Comparison of ENCODE assay signal across 1 cellular context in the genomic region with DNA sequence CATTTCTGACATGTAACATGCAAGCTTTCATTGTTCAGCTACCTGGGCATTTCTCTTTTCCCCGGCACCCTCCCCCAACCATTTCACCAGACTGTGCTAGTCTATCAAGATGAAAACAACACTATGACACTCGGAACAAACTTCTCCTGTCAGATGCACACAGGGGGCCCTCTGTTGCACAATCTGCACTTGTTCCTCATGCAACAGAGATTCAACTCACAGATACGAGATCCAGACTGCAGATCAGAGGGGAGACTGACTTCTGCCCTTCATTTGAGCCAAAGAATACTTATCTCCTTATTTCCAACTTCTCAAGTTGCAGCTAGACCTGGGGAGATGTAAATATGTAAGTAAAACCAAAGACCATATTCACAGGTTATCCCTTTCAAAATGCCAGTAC.
TF ChIP-seq lines count a peak whose summit lies in the region.

No MANE protein-coding gene starts in this region.

TF ChIP-seq in HepG2, 621 proteins besides CTCF, POLR2A, EP300 and RAD21 (continued from another document and continues in another):
- TF ChIP-seq, protein P1, sequence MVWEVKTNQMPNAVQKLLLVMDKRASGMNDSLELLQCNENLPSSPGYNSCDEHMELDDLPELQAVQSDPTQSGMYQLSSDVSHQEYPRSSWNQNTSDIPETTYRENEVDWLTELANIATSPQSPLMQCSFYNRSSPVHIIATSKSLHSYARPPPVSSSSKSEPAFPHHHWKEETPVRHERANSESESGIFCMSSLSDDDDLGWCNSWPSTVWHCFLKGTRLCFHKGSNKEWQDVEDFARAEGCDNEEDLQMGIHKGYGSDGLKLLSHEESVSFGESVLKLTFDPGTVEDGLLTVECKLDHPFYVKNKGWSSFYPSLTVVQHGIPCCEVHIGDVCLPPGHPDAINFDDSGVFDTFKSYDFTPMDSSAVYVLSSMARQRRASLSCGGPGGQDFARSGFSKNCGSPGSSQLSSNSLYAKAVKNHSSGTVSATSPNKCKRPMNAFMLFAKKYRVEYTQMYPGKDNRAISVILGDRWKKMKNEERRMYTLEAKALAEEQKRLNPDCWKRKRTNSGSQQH (CRISPR knock-in tag; IDR thresholded peaks at IDR 0.05; ENCODE audit: low read depth) = peak; percentile 69; the same call in 1 of the 2 replicates
- no peak for TF ChIP-seq NFRKB (IDR thresholded peaks at IDR 0.05)
- no peak for TF ChIP-seq HMG20B (CRISPR knock-in tag; conservative IDR thresholded peaks at IDR 0.05)
- TF ChIP-seq LCORL (IDR thresholded peaks at IDR 0.05) = no peak
- 0 out of 2 replicates have a peak, but pooled peaks have one; percentile 58 for TF ChIP-seq LCORL (CRISPR knock-in tag; IDR thresholded peaks at IDR 0.05)
- TF ChIP-seq, protein P2, sequence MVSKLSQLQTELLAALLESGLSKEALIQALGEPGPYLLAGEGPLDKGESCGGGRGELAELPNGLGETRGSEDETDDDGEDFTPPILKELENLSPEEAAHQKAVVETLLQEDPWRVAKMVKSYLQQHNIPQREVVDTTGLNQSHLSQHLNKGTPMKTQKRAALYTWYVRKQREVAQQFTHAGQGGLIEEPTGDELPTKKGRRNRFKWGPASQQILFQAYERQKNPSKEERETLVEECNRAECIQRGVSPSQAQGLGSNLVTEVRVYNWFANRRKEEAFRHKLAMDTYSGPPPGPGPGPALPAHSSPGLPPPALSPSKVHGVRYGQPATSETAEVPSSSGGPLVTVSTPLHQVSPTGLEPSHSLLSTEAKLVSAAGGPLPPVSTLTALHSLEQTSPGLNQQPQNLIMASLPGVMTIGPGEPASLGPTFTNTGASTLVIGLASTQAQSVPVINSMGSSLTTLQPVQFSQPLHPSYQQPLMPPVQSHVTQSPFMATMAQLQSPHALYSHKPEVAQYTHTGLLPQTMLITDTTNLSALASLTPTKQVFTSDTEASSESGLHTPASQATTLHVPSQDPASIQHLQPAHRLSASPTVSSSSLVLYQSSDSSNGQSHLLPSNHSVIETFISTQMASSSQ (IDR thresholded peaks at IDR 0.05; ENCODE audit: low read depth) = no peak
- TF ChIP-seq, protein P2 (CRISPR knock-in tag; IDR thresholded peaks at IDR 0.05; ENCODE audit: borderline replicate concordance) = no peak
- TF ChIP-seq, protein P3, sequence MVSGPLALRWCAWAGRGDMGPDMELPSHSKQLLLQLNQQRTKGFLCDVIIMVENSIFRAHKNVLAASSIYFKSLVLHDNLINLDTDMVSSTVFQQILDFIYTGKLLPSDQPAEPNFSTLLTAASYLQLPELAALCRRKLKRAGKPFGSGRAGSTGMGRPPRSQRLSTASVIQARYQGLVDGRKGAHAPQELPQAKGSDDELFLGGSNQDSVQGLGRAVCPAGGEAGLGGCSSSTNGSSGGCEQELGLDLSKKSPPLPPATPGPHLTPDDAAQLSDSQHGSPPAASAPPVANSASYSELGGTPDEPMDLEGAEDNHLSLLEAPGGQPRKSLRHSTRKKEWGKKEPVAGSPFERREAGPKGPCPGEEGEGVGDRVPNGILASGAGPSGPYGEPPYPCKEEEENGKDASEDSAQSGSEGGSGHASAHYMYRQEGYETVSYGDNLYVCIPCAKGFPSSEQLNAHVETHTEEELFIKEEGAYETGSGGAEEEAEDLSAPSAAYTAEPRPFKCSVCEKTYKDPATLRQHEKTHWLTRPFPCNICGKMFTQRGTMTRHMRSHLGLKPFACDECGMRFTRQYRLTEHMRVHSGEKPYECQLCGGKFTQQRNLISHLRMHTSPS (CRISPR knock-in tag; IDR thresholded peaks at IDR 0.05; ENCODE audit: low read depth) = no peak
- TF ChIP-seq, protein P4, sequence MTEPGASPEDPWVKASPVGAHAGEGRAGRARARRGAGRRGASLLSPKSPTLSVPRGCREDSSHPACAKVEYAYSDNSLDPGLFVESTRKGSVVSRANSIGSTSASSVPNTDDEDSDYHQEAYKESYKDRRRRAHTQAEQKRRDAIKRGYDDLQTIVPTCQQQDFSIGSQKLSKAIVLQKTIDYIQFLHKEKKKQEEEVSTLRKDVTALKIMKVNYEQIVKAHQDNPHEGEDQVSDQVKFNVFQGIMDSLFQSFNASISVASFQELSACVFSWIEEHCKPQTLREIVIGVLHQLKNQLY (CRISPR knock-in tag; IDR thresholded peaks at IDR 0.05) = peak; percentile 37; the same call in 1 of the 2 replicates
- TF ChIP-seq ZNF350 (CRISPR knock-in tag; IDR thresholded peaks at IDR 0.05; ENCODE audit: borderline replicate concordance, low read depth) = peak; percentile 33; the same call in 1 of the 2 replicates
- TF ChIP-seq ZNF652 (CRISPR knock-in tag; IDR thresholded peaks at IDR 0.05; ENCODE audit: borderline replicate concordance, low read depth) = no peak
- no peak; the same call in 1 of the 2 replicates for TF ChIP-seq ZNF547 (CRISPR knock-in tag; IDR thresholded peaks at IDR 0.05)
- 0 out of 2 replicates have a peak, but pooled peaks have one; percentile 63 for TF ChIP-seq ZNF83 (CRISPR knock-in tag; IDR thresholded peaks at IDR 0.05; ENCODE audit: borderline replicate concordance)
- TF ChIP-seq ZSCAN31 (CRISPR knock-in tag; IDR thresholded peaks at IDR 0.05; ENCODE audit: low read depth) = no peak
- TF ChIP-seq CCDC6 (CRISPR knock-in tag; IDR thresholded peaks at IDR 0.05) = no peak
- TF ChIP-seq, protein P5, sequence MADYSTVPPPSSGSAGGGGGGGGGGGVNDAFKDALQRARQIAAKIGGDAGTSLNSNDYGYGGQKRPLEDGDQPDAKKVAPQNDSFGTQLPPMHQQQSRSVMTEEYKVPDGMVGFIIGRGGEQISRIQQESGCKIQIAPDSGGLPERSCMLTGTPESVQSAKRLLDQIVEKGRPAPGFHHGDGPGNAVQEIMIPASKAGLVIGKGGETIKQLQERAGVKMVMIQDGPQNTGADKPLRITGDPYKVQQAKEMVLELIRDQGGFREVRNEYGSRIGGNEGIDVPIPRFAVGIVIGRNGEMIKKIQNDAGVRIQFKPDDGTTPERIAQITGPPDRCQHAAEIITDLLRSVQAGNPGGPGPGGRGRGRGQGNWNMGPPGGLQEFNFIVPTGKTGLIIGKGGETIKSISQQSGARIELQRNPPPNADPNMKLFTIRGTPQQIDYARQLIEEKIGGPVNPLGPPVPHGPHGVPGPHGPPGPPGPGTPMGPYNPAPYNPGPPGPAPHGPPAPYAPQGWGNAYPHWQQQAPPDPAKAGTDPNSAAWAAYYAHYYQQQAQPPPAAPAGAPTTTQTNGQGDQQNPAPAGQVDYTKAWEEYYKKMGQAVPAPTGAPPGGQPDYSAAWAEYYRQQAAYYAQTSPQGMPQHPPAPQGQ (CRISPR knock-in tag; IDR thresholded peaks at IDR 0.05; ENCODE audit: borderline replicate concordance) = no peak
- TF ChIP-seq, protein P6, sequence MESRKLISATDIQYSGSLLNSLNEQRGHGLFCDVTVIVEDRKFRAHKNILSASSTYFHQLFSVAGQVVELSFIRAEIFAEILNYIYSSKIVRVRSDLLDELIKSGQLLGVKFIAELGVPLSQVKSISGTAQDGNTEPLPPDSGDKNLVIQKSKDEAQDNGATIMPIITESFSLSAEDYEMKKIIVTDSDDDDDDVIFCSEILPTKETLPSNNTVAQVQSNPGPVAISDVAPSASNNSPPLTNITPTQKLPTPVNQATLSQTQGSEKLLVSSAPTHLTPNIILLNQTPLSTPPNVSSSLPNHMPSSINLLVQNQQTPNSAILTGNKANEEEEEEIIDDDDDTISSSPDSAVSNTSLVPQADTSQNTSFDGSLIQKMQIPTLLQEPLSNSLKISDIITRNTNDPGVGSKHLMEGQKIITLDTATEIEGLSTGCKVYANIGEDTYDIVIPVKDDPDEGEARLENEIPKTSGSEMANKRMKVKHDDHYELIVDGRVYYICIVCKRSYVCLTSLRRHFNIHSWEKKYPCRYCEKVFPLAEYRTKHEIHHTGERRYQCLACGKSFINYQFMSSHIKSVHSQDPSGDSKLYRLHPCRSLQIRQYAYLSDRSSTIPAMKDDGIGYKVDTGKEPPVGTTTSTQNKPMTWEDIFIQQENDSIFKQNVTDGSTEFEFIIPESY (CRISPR knock-in tag; IDR thresholded peaks at IDR 0.05) = no peak
- TF ChIP-seq SNAPC2 (CRISPR knock-in tag; IDR thresholded peaks at IDR 0.05) = no peak
- TF ChIP-seq NR2F6 (IDR thresholded peaks at IDR 0.05) = peak; percentile 61
- TF ChIP-seq NR2F6 (CRISPR knock-in tag; IDR thresholded peaks at IDR 0.05) = peak; percentile 79
- no peak for TF ChIP-seq MXI1 (IDR thresholded peaks at IDR 0.05; ENCODE audit: borderline replicate concordance, low read depth, low read length)
- TF ChIP-seq NFIC (IDR thresholded peaks at IDR 0.05; ENCODE audit: low read length) = peak; percentile 72
- no peak for TF ChIP-seq NBN (conservative IDR thresholded peaks at IDR 0.05)
- TF ChIP-seq ZNF569 (CRISPR knock-in tag; IDR thresholded peaks at IDR 0.05; ENCODE audit: borderline replicate concordance) = no peak
- TF ChIP-seq, protein P7, sequence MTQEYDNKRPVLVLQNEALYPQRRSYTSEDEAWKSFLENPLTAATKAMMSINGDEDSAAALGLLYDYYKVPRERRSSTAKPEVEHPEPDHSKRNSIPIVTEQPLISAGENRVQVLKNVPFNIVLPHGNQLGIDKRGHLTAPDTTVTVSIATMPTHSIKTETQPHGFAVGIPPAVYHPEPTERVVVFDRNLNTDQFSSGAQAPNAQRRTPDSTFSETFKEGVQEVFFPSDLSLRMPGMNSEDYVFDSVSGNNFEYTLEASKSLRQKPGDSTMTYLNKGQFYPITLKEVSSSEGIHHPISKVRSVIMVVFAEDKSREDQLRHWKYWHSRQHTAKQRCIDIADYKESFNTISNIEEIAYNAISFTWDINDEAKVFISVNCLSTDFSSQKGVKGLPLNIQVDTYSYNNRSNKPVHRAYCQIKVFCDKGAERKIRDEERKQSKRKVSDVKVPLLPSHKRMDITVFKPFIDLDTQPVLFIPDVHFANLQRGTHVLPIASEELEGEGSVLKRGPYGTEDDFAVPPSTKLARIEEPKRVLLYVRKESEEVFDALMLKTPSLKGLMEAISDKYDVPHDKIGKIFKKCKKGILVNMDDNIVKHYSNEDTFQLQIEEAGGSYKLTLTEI (CRISPR knock-in tag; conservative IDR thresholded peaks at IDR 0.05) = no peak
- TF ChIP-seq, protein P8, sequence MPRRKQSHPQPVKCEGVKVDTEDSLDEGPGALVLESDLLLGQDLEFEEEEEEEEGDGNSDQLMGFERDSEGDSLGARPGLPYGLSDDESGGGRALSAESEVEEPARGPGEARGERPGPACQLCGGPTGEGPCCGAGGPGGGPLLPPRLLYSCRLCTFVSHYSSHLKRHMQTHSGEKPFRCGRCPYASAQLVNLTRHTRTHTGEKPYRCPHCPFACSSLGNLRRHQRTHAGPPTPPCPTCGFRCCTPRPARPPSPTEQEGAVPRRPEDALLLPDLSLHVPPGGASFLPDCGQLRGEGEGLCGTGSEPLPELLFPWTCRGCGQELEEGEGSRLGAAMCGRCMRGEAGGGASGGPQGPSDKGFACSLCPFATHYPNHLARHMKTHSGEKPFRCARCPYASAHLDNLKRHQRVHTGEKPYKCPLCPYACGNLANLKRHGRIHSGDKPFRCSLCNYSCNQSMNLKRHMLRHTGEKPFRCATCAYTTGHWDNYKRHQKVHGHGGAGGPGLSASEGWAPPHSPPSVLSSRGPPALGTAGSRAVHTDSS (CRISPR knock-in tag; conservative IDR thresholded peaks at IDR 0.05) = no peak
- no peak for TF ChIP-seq FOXP1 (IDR thresholded peaks at IDR 0.05)
- TF ChIP-seq FOXP1 (CRISPR knock-in tag; IDR thresholded peaks at IDR 0.05) = peak; percentile 90
- TF ChIP-seq, protein P9, sequence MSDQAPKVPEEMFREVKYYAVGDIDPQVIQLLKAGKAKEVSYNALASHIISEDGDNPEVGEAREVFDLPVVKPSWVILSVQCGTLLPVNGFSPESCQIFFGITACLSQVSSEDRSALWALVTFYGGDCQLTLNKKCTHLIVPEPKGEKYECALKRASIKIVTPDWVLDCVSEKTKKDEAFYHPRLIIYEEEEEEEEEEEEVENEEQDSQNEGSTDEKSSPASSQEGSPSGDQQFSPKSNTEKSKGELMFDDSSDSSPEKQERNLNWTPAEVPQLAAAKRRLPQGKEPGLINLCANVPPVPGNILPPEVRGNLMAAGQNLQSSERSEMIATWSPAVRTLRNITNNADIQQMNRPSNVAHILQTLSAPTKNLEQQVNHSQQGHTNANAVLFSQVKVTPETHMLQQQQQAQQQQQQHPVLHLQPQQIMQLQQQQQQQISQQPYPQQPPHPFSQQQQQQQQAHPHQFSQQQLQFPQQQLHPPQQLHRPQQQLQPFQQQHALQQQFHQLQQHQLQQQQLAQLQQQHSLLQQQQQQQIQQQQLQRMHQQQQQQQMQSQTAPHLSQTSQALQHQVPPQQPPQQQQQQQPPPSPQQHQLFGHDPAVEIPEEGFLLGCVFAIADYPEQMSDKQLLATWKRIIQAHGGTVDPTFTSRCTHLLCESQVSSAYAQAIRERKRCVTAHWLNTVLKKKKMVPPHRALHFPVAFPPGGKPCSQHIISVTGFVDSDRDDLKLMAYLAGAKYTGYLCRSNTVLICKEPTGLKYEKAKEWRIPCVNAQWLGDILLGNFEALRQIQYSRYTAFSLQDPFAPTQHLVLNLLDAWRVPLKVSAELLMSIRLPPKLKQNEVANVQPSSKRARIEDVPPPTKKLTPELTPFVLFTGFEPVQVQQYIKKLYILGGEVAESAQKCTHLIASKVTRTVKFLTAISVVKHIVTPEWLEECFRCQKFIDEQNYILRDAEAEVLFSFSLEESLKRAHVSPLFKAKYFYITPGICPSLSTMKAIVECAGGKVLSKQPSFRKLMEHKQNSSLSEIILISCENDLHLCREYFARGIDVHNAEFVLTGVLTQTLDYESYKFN (CRISPR knock-in tag; conservative IDR thresholded peaks at IDR 0.05) = peak; percentile 90
